ENCODE assay signal across 8 cellular contexts in the genomic region with DNA sequence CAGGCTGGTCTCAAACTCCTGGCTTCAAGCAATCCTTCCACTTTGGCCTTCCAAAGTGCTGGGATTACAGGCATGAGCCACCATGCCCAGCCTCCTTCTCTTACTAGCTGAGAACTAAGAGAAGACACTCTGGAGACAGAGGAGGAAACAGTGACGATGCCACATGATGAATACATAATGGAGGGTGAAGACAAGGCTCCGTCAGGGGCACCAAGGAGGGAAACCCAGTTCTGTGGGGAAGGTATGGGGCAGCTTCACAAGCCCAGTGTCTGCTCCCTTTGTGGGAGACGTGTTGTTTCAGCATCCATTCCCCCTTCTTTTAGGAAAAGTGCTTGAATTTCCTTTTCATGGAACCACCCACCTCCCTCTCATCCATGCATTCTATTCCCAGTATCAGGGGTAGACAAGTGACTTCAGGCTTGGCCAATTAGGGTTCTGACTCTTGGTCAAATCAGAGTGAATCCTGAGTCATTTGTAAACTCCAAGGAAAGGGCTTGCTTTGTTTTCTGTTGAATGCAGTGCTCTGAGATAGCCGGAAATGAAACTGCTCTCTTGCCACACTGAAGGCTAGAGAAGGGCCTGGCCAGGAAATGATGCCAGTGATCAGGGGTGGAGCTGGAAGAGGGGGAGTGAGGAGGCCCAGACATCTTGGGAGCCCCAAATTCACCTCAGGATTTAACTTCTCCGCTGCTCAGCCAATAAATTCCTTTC. TPM values are rescaled to one million over a fixed set of nuclear protein-coding genes. Genes with fewer than 3 reads are reported as not detected.
DNase-seq lines count a peak whose midpoint lies in the region; ATAC-seq and TF ChIP-seq lines count a peak whose summit lies in the region.

No MANE protein-coding gene starts in this region.

- peak; percentile 6 for DNase-seq in activated gamma-delta T cell treated with anti-CD3 and anti-CD28 coated beads, Interleukin-2, amount 50 U/mL, for 16 hours (ENCODE audit: low read depth)
- DNase-seq in cardiac septum (ENCODE audit: low spot score) (peak; percentile 87), NCI-H1105 (lab: John Stamatoyannopoulos, UW) (no peak), NCI-H345 (lab: John Stamatoyannopoulos, UW) (no peak)
- DNase-seq in stimulated activated CD4-positive, alpha-beta T cell treated with anti-CD3 and anti-CD28 coated beads, Interleukin-4, amount 100 ng/mL, for 48 hours (ENCODE audit: low read depth in 2 of 2): peak; percentile 43 to 57

- 0 out of 2 replicates have a peak overlapping the region, but pooled peaks have one; percentile 11 for H3K4me3 ChIP-seq in OCI-LY3 (ENCODE audit: low read length)

- H4K20me1 ChIP-seq in OCI-LY3 (ENCODE audit: insufficient read depth, low read length): no peaks in the 10 kb centered on the region

- no peaks in the 10 kb centered on the region for H3K9me3 ChIP-seq in OCI-LY3 (ENCODE audit: insufficient read depth, low read length)

- no peaks in the 10 kb centered on the region for H3K36me3 ChIP-seq in OCI-LY3 (replicated peaks; ENCODE audit: low read depth, low read length)

- peaks cover 15% of the 10 kb centered on the region for H3K4me1 ChIP-seq in OCI-LY3 (ENCODE audit: low read length)

- H3K79me2 ChIP-seq in OCI-LY3 (ENCODE audit: low read length): no peaks in the 10 kb centered on the region

- 0 out of 2 replicates have a peak overlapping the region, but pooled peaks have one; percentile 75 for H2AFZ ChIP-seq in OCI-LY3 (ENCODE audit: low read depth, low read length)

- peak overlapping the region; percentile 18; the same call in 1 of the 2 replicates for H3K27ac ChIP-seq in OCI-LY3 (ENCODE audit: low read length)

- no peak for TF ChIP-seq CTCF in OCI-LY3 (IDR thresholded peaks at IDR 0.05; ENCODE audit: low read depth, low read length)

- intact Hi-C loops in cardiac septum (cut with DNase I): no loop called here

- ATAC-seq in GM18508 (IDR thresholded peaks at IDR 0.05; ENCODE audit: insufficient read depth, unreplicated experiment) (peak; percentile 75), HG02798 (IDR thresholded peaks at IDR 0.05; ENCODE audit: poor library complexity, unreplicated experiment) (peak; percentile 80)

- H3K4me2 ChIP-seq in OCI-LY3 (ENCODE audit: low read length): peak overlapping the region; percentile 66

- no peaks in the 10 kb centered on the region for H3K27me3 ChIP-seq in OCI-LY3 (ENCODE audit: low read depth, low read length)

- peak overlapping the region; percentile 22; the same call in 1 of the 2 replicates for H3K9ac ChIP-seq in OCI-LY3 (ENCODE audit: low read length)

RNA-seq across cellular contexts. Expression of a gene that starts 23.7 kb away (rescaled TPM):
- 92.7 TPM for total RNA-seq in cardiac septum

RNA-seq across cellular contexts. Expression of a gene that starts 24.0 kb away (rescaled TPM):
- 56.1 TPM for total RNA-seq in cardiac septum

RNA-seq across cellular contexts. Expression of a gene that starts 33.4 kb away (rescaled TPM):
- 142 TPM for total RNA-seq in cardiac septum

Comparison
In these comparisons a context has a peak if more than half of its experiments do, and no peak if none do; other contexts are left out.
1. DNase-seq: peak in activated gamma-delta T cell treated with anti-CD3 and anti-CD28 coated beads, Interleukin-2, amount 50 U/mL, for 16 hours (single experiment), cardiac septum (single experiment) and stimulated activated CD4-positive, alpha-beta T cell treated with anti-CD3 and anti-CD28 coated beads, Interleukin-4, amount 100 ng/mL, for 48 hours (2 of 2); none in NCI-H1105 (single experiment) and NCI-H345 (single experiment).